In genomic region chr20:62832951-62833391, GRCh38 we compare ENCODE assay signal across 9 cellular contexts. TPM values are rescaled to one million over a fixed set of nuclear protein-coding genes. Genes with fewer than 3 reads are reported as not detected.
A peak's percentile ranks its signal among the peaks of the same experiment; 100 is the strongest.
DNase-seq lines count a peak whose midpoint lies in the region; ATAC-seq, FAIRE-seq and TF ChIP-seq lines count a peak whose summit lies in the region.
"Had no signal": no experiment of that assay in that cellular context is flagged by ENCODE, and none has a peak within 500 bp of the region (broad histone marks: within the 10 kb centered on the region; RNA-seq: fewer than 3 reads in every experiment).

No MANE protein-coding gene starts in this region.

- no peak for TF ChIP-seq POLR2A in HepG2 (IDR thresholded peaks at IDR 0.05; ENCODE audit: insufficient read depth in 1 of 2, low read depth in 2 of 2, low read length in 2 of 2)

- peak overlapping the region; percentile 35; the same call in 1 of the 2 replicates for H3K4me2 ChIP-seq in DND-41 (ENCODE audit: insufficient read depth, low read length)
- H3K4me2 ChIP-seq in PC-3 (ENCODE audit: low read length) = peak overlapping the region; percentile 72
- peak overlapping the region; percentile 33 for H3K4me2 ChIP-seq in HepG2 (ENCODE audit: low read depth, low read length)

- H3K27me3 ChIP-seq in DND-41 (ENCODE audit: insufficient read depth, low read length, poor library complexity) = no peaks in the 10 kb centered on the region
- H3K27me3 ChIP-seq in PC-3 (ENCODE audit: low read length) = no peaks in the 10 kb centered on the region
- H3K27me3 ChIP-seq in HepG2 (ENCODE audit: control insufficient read depth in 1 of 2, insufficient read depth in 2 of 2, low read length in 2 of 2) = no peaks in the 10 kb centered on the region

- CTCF ChIA-PET in PC-3 (lab: Charles Lee) (interaction anchor here (1.8 kb wide), 1 partner anchor 10 kb away, joined by 8 read pairs; no protein-coding TSS in a partner anchor), HepG2 (lab: Yijun Ruan, JAX; ENCODE audit: low intra/inter-chr PET ratio, low total read pairs) (no interaction called here)

- H3K4me1 ChIP-seq in DND-41 (ENCODE audit: insufficient read depth, low read length) = peaks cover 14% of the 10 kb centered on the region
- peaks cover 27% of the 10 kb centered on the region for H3K4me1 ChIP-seq in PC-3 (ENCODE audit: insufficient read depth, low read length)
- peaks cover 24% of the 10 kb centered on the region for H3K4me1 ChIP-seq in HepG2 (ENCODE audit: insufficient read depth, low read length)

- no TSS peak for BruUV-seq in PC-3 (replicated peaks; lab: Mats Ljungman, UMichigan)
- BruUV-seq in HepG2 (replicated peaks; lab: Mats Ljungman, UMichigan) = no TSS peak

- POLR2A ChIA-PET in PC-3 (lab: Charles Lee; ENCODE audit: unreplicated experiment) = no interaction called here
- POLR2A ChIA-PET in HepG2 (lab: Yijun Ruan, JAX) = interaction anchor here (1.0 to 3.2 kb wide), 4 partner anchors 8 to 23 kb away, joined by 4 to 22 read pairs (median 6); no protein-coding TSS in a partner anchor

- H4K20me1 ChIP-seq in DND-41 (ENCODE audit: insufficient read depth, low read length) (0 out of 2 replicates have a peak, but pooled peaks cover 3% of the 10 kb centered on the region), PC-3 (ENCODE audit: low read length) (no peaks in the 10 kb centered on the region), HepG2 (ENCODE audit: insufficient read depth, low read length) (no peaks in the 10 kb centered on the region)

- H3K9me3 ChIP-seq in DND-41 (ENCODE audit: insufficient read depth, low read length, severe bottlenecking) = no peaks in the 10 kb centered on the region
- H3K9me3 ChIP-seq in PC-3 (ENCODE audit: low read length) = no peaks in the 10 kb centered on the region
- H3K9me3 ChIP-seq in HepG2 (ENCODE audit: low read length) = no peaks in the 10 kb centered on the region
- H3K9me3 ChIP-seq: esophagus squamous epithelium had no signal

- no peaks in the 10 kb centered on the region for H3F3A ChIP-seq in PC-3 (ENCODE audit: low read length, unreplicated experiment)

- H3K4me3 ChIP-seq in DND-41 (ENCODE audit: low read depth in 1 of 2, low read length in 2 of 2) = no peak overlapping the region
- peak overlapping the region; percentile 36 for H3K4me3 ChIP-seq in PC-3 (ENCODE audit: low read length)
- H3K4me3 ChIP-seq in HepG2 (replicated peaks in 1 of 3; ENCODE audit: insufficient read depth in 1 of 3, low read depth in 2 of 3, low read length in 3 of 3) = peak overlapping the region in 1 of 3 experiments; percentile 8; a peak in 1 of 6 replicates

- in situ Hi-C loops in HepG2 (cut with HindIII; ENCODE audit: extremely low pct_ligation_motif_present, low pct_unique_long_range_greater_than_20kb) = no loop called here

- FAIRE-seq in HepG2 (lab: Jason Lieb, UNC) = no peak

- H3K36me3 ChIP-seq in DND-41 (ENCODE audit: insufficient read depth, low read length) = no peaks in the 10 kb centered on the region
- H3K36me3 ChIP-seq in PC-3 (ENCODE audit: low read depth, low read length) = no peaks in the 10 kb centered on the region
- H3K36me3 ChIP-seq in HepG2 (replicated peaks in 1 of 2; ENCODE audit: control insufficient read depth in 1 of 2, insufficient read depth in 2 of 2, low read length in 2 of 2) = peaks cover 14 to 21% of the 10 kb centered on the region in 2 experiments; a peak in 4 of 5 replicates
- H3K36me3 ChIP-seq: esophagus squamous epithelium had no signal

- ATAC-seq in DND-41 (ENCODE audit: insufficient read depth, low read depth) (no peak), GM21825 (IDR thresholded peaks at IDR 0.05; ENCODE audit: unreplicated experiment) (peak; percentile 15), PC-3 (peak; percentile 28), HepG2 (peak; percentile 30), GM21367 (IDR thresholded peaks at IDR 0.05; ENCODE audit: unreplicated experiment) (no peak)

- H3K79me2 ChIP-seq in DND-41 (ENCODE audit: insufficient read depth, low read length) = no peaks in the 10 kb centered on the region
- H3K79me2 ChIP-seq in PC-3 (ENCODE audit: low read length) = no peaks in the 10 kb centered on the region
- H3K79me2 ChIP-seq in HepG2 (ENCODE audit: insufficient read depth, low read length) = no peaks in the 10 kb centered on the region

- WGBS in HepG2 (ENCODE audit: low lambda C conversion rate) = 67% methylated on average over 14 of the region's 14 CpGs

- H3K27ac ChIP-seq in DND-41 (ENCODE audit: low read length) = no peak overlapping the region
- no peak overlapping the region for H3K27ac ChIP-seq in PC-3 (ENCODE audit: low read length)
- H3K27ac ChIP-seq in HepG2 (ENCODE audit: extremely low read length, insufficient read depth, low read length) = no peak overlapping the region

- H2AFZ ChIP-seq in DND-41 (ENCODE audit: low read depth, low read length) (no peak overlapping the region), PC-3 (ENCODE audit: low read length) (peak overlapping the region; percentile 65), HepG2 (ENCODE audit: low read length) (no peak overlapping the region)

- TF ChIP-seq EP300 in HepG2 (IDR thresholded peaks at IDR 0.05; ENCODE audit: low read depth in 2 of 2, low read length in 2 of 2) (no peak), HepG2 (CRISPR knock-in tag; IDR thresholded peaks at IDR 0.05; ENCODE audit: borderline replicate concordance) (no peak)

- H3K9ac ChIP-seq in DND-41 (ENCODE audit: low read depth, low read length) (no peak overlapping the region), PC-3 (ENCODE audit: low read length) (no peak overlapping the region), HepG2 (ENCODE audit: insufficient read depth, low read depth, low read length) (no peak overlapping the region)

- DNase-seq in DND-41 = no peak
- DNase-seq in PC-3 = no peak
- DNase-seq in HepG2 (ENCODE audit: low spot score) = no peak
- no peak for DNase-seq in NCI-H1694 (lab: John Stamatoyannopoulos, UW)
- no peak for DNase-seq in medulla oblongata (ENCODE audit: extremely low spot score)
- DNase-seq in activated T-cell treated with anti-CD3 and anti-CD28 coated beads, Interleukin-2, amount 50 U/mL, for 1 hour = no peak
- DNase-seq: esophagus squamous epithelium had no signal

- TF ChIP-seq RAD21 in HepG2 (CRISPR knock-in tag; IDR thresholded peaks at IDR 0.05) = no peak

- intact Hi-C loops in PC-3 (cut with micrococcal nuclease) (no loop called here), HepG2 (cut with micrococcal nuclease; ENCODE audit: unreplicated experiment) (no loop called here)

- no peaks in the 10 kb centered on the region for H3K9me2 ChIP-seq in PC-3 (replicated peaks; ENCODE audit: low read length)

- TF ChIP-seq CTCF in DND-41 (IDR thresholded peaks at IDR 0.05; ENCODE audit: borderline replicate concordance, extremely low read depth, low read length, poor library complexity, severe bottlenecking) = no peak
- no peak for TF ChIP-seq CTCF in PC-3 (conservative IDR thresholded peaks at IDR 0.05; ENCODE audit: low read depth, low read length)
- TF ChIP-seq CTCF in HepG2 (CRISPR knock-in tag; IDR thresholded peaks at IDR 0.05) = no peak

RNA-seq across cellular contexts. Expression of gene COL9A3, which starts 16.1 kb away (rescaled TPM):
- total RNA-seq in PC-3 (2014; rRNA removed) = 14.3 and 17.7 TPM in 2 replicates
- total RNA-seq in HepG2 (2016; rRNA removed; fragmentation: Illumina TruSeq; extraction: Trizol) = 53.3 and 204 TPM in 2 replicates
- 13.9 and 15.8 TPM in 2 replicates for total RNA-seq in HepG2 (2016; cell fraction: cytosol; rRNA removed; fragmentation: Illumina TruSeq; extraction: Trizol; ENCODE audit: low read depth)
- total RNA-seq in HepG2 (2016; cell fraction: insoluble cytoplasmic fraction; rRNA removed; fragmentation: Illumina TruSeq; extraction: Trizol) = 48.0 and 215 TPM in 2 replicates
- total RNA-seq in HepG2 (2016; cell fraction: membrane; rRNA removed; fragmentation: Illumina TruSeq; extraction: Trizol) = 19.3 and 20.8 TPM in 2 replicates
- 216 and 254 TPM in 2 replicates for total RNA-seq in HepG2 (2016; cell fraction: nucleus; rRNA removed; fragmentation: Illumina TruSeq; extraction: Trizol)
- 155 and 175 TPM in 2 replicates for polyA plus RNA-seq in HepG2 (2011; rRNA removed)
- polyA plus RNA-seq in HepG2 (2011; cell fraction: cytosol; rRNA removed) = 84.5 and 113 TPM in 2 replicates
- 1,291 and 1,782 TPM in 2 replicates for polyA plus RNA-seq in HepG2 (2011; cell fraction: nucleus; rRNA removed)
- polyA plus RNA-seq in HepG2 (2012) = 79.9 and 172 TPM in 2 replicates
- 9.2 and 9.5 TPM in 2 replicates for polyA plus RNA-seq in HepG2 (2016; cell fraction: cytosol; fragmentation: Illumina TruSeq; extraction: Trizol; ENCODE audit: low read depth)
- 55.1 and 66.2 TPM in 2 replicates for polyA plus RNA-seq in HepG2 (2016; cell fraction: insoluble cytoplasmic fraction; fragmentation: Illumina TruSeq; extraction: Trizol; ENCODE audit: low read depth)
- 17.0 and 20.1 TPM in 2 replicates for polyA plus RNA-seq in HepG2 (2016; cell fraction: membrane; fragmentation: Illumina TruSeq; extraction: Trizol; ENCODE audit: low read depth)
- polyA plus RNA-seq in HepG2 (2016; cell fraction: nucleus; fragmentation: Illumina TruSeq; extraction: Trizol; ENCODE audit: insufficient read depth, low read depth) = 637 and 662 TPM in 2 replicates
- 5.1 and 12.2 TPM in 2 replicates for polyA minus RNA-seq in HepG2 (2011; rRNA and poly(A)+ RNA removed; ENCODE audit: low replicate concordance)
- 23.0 and 25.3 TPM in 2 replicates for polyA minus RNA-seq in HepG2 (2011; cell fraction: cytosol; rRNA and poly(A)+ RNA removed)
- 56.8 and 67.0 TPM in 2 replicates for polyA minus RNA-seq in HepG2 (2011; cell fraction: nucleus; rRNA and poly(A)+ RNA removed)

RNA-seq across cellular contexts. Expression of gene OGFR, which starts 28.3 kb away (rescaled TPM):
- total RNA-seq in PC-3 (2014; rRNA removed) (78.9 and 112 TPM in 2 replicates), HepG2 (2016; rRNA removed; fragmentation: Illumina TruSeq; extraction: Trizol) (68.3 and 81.8 TPM in 2 replicates)
- total RNA-seq in HepG2 (2016; cell fraction: cytosol; rRNA removed; fragmentation: Illumina TruSeq; extraction: Trizol; ENCODE audit: low read depth) = 6.3 and 8.7 TPM in 2 replicates
- 58.8 and 84.2 TPM in 2 replicates for total RNA-seq in HepG2 (2016; cell fraction: insoluble cytoplasmic fraction; rRNA removed; fragmentation: Illumina TruSeq; extraction: Trizol)
- 20.8 and 24.4 TPM in 2 replicates for total RNA-seq in HepG2 (2016; cell fraction: membrane; rRNA removed; fragmentation: Illumina TruSeq; extraction: Trizol)
- 33.8 and 41.3 TPM in 2 replicates for total RNA-seq in HepG2 (2016; cell fraction: nucleus; rRNA removed; fragmentation: Illumina TruSeq; extraction: Trizol)
- polyA plus RNA-seq in HepG2 (2011; rRNA removed) = 47.7 and 62.2 TPM in 2 replicates
- polyA plus RNA-seq in HepG2 (2011; cell fraction: cytosol; rRNA removed) = 58.6 and 82.5 TPM in 2 replicates
- 105 and 121 TPM in 2 replicates for polyA plus RNA-seq in HepG2 (2011; cell fraction: nucleus; rRNA removed)
- polyA plus RNA-seq in HepG2 (2012) = 34.0 and 38.1 TPM in 2 replicates
- polyA plus RNA-seq in HepG2 (2016; cell fraction: cytosol; fragmentation: Illumina TruSeq; extraction: Trizol; ENCODE audit: low read depth) = 4.2 and 4.7 TPM in 2 replicates
- polyA plus RNA-seq in HepG2 (2016; cell fraction: insoluble cytoplasmic fraction; fragmentation: Illumina TruSeq; extraction: Trizol; ENCODE audit: low read depth) = 68.1 and 77.5 TPM in 2 replicates
- 11.5 and 14.2 TPM in 2 replicates for polyA plus RNA-seq in HepG2 (2016; cell fraction: membrane; fragmentation: Illumina TruSeq; extraction: Trizol; ENCODE audit: low read depth)
- polyA plus RNA-seq in HepG2 (2016; cell fraction: nucleus; fragmentation: Illumina TruSeq; extraction: Trizol; ENCODE audit: insufficient read depth, low read depth) = 103 and 104 TPM in 2 replicates
- 38.5 and 45.1 TPM in 2 replicates for polyA minus RNA-seq in HepG2 (2011; rRNA and poly(A)+ RNA removed; ENCODE audit: low replicate concordance)
- 39.4 and 42.5 TPM in 2 replicates for polyA minus RNA-seq in HepG2 (2011; cell fraction: cytosol; rRNA and poly(A)+ RNA removed)
- polyA minus RNA-seq in HepG2 (2011; cell fraction: nucleus; rRNA and poly(A)+ RNA removed) = 15.1 and 20.0 TPM in 2 replicates

RNA-seq across cellular contexts. Expression of gene TCFL5, which starts 28.7 kb away (rescaled TPM):
- 15.8 and 21.7 TPM in 2 replicates for total RNA-seq in PC-3 (2014; rRNA removed)
- 20.0 and 21.1 TPM in 2 replicates for total RNA-seq in HepG2 (2016; rRNA removed; fragmentation: Illumina TruSeq; extraction: Trizol)
- total RNA-seq in HepG2 (2016; cell fraction: cytosol; rRNA removed; fragmentation: Illumina TruSeq; extraction: Trizol; ENCODE audit: low read depth) = 13.3 and 17.7 TPM in 2 replicates
- total RNA-seq in HepG2 (2016; cell fraction: insoluble cytoplasmic fraction; rRNA removed; fragmentation: Illumina TruSeq; extraction: Trizol) = 20.4 and 21.0 TPM in 2 replicates
- 28.7 and 36.7 TPM in 2 replicates for total RNA-seq in HepG2 (2016; cell fraction: membrane; rRNA removed; fragmentation: Illumina TruSeq; extraction: Trizol)
- total RNA-seq in HepG2 (2016; cell fraction: nucleus; rRNA removed; fragmentation: Illumina TruSeq; extraction: Trizol) = 11.4 and 12.6 TPM in 2 replicates
- 14.2 and 14.8 TPM in 2 replicates for polyA plus RNA-seq in HepG2 (2011; rRNA removed)
- 9.0 and 11.8 TPM in 2 replicates for polyA plus RNA-seq in HepG2 (2011; cell fraction: cytosol; rRNA removed)
- 6.4 and 8.0 TPM in 2 replicates for polyA plus RNA-seq in HepG2 (2011; cell fraction: nucleus; rRNA removed)
- 12.4 and 13.3 TPM in 2 replicates for polyA plus RNA-seq in HepG2 (2012)
- polyA plus RNA-seq in HepG2 (2016; cell fraction: cytosol; fragmentation: Illumina TruSeq; extraction: Trizol; ENCODE audit: low read depth) = 13.1 and 14.7 TPM in 2 replicates
- polyA plus RNA-seq in HepG2 (2016; cell fraction: insoluble cytoplasmic fraction; fragmentation: Illumina TruSeq; extraction: Trizol; ENCODE audit: low read depth) = 19.5 and 20.9 TPM in 2 replicates
- polyA plus RNA-seq in HepG2 (2016; cell fraction: membrane; fragmentation: Illumina TruSeq; extraction: Trizol; ENCODE audit: low read depth) = 25.6 and 29.7 TPM in 2 replicates
- polyA plus RNA-seq in HepG2 (2016; cell fraction: nucleus; fragmentation: Illumina TruSeq; extraction: Trizol; ENCODE audit: insufficient read depth, low read depth) = 21.4 and 23.1 TPM in 2 replicates
- polyA minus RNA-seq in HepG2 (2011; rRNA and poly(A)+ RNA removed; ENCODE audit: low replicate concordance) = 4.7 and 6.4 TPM in 2 replicates
- polyA minus RNA-seq in HepG2 (2011; cell fraction: cytosol; rRNA and poly(A)+ RNA removed) = 9.9 and 10.2 TPM in 2 replicates
- 5.2 and 6.1 TPM in 2 replicates for polyA minus RNA-seq in HepG2 (2011; cell fraction: nucleus; rRNA and poly(A)+ RNA removed)

RNA-seq across cellular contexts. Expression of gene MRGBP, which starts 36.7 kb away (rescaled TPM):
- total RNA-seq in PC-3 (2014; rRNA removed) = 48.8 and 56.3 TPM in 2 replicates
- total RNA-seq in HepG2 (2016; rRNA removed; fragmentation: Illumina TruSeq; extraction: Trizol) = 34.8 and 35.9 TPM in 2 replicates
- total RNA-seq in HepG2 (2016; cell fraction: cytosol; rRNA removed; fragmentation: Illumina TruSeq; extraction: Trizol; ENCODE audit: low read depth) = 79.0 and 80.7 TPM in 2 replicates
- 31.8 and 38.7 TPM in 2 replicates for total RNA-seq in HepG2 (2016; cell fraction: insoluble cytoplasmic fraction; rRNA removed; fragmentation: Illumina TruSeq; extraction: Trizol)
- total RNA-seq in HepG2 (2016; cell fraction: membrane; rRNA removed; fragmentation: Illumina TruSeq; extraction: Trizol) = 96.7 and 98.0 TPM in 2 replicates
- total RNA-seq in HepG2 (2016; cell fraction: nucleus; rRNA removed; fragmentation: Illumina TruSeq; extraction: Trizol) = 17.0 and 18.5 TPM in 2 replicates
- polyA plus RNA-seq in HepG2 (2011; rRNA removed) = 31.6 and 34.2 TPM in 2 replicates
- 30.7 and 37.2 TPM in 2 replicates for polyA plus RNA-seq in HepG2 (2011; cell fraction: cytosol; rRNA removed)
- 29.7 and 36.4 TPM in 2 replicates for polyA plus RNA-seq in HepG2 (2011; cell fraction: nucleus; rRNA removed)
- polyA plus RNA-seq in HepG2 (2012) = 21.6 and 23.1 TPM in 2 replicates
- polyA plus RNA-seq in HepG2 (2016; cell fraction: cytosol; fragmentation: Illumina TruSeq; extraction: Trizol; ENCODE audit: low read depth) = 88.5 and 96.5 TPM in 2 replicates
- polyA plus RNA-seq in HepG2 (2016; cell fraction: insoluble cytoplasmic fraction; fragmentation: Illumina TruSeq; extraction: Trizol; ENCODE audit: low read depth) = 34.9 and 39.2 TPM in 2 replicates
- 88.7 and 90.6 TPM in 2 replicates for polyA plus RNA-seq in HepG2 (2016; cell fraction: membrane; fragmentation: Illumina TruSeq; extraction: Trizol; ENCODE audit: low read depth)
- 40.3 and 42.7 TPM in 2 replicates for polyA plus RNA-seq in HepG2 (2016; cell fraction: nucleus; fragmentation: Illumina TruSeq; extraction: Trizol; ENCODE audit: insufficient read depth, low read depth)
- 21.2 and 36.8 TPM in 2 replicates for polyA minus RNA-seq in HepG2 (2011; rRNA and poly(A)+ RNA removed; ENCODE audit: low replicate concordance)
- polyA minus RNA-seq in HepG2 (2011; cell fraction: cytosol; rRNA and poly(A)+ RNA removed) = 12.7 and 13.0 TPM in 2 replicates
- polyA minus RNA-seq in HepG2 (2011; cell fraction: nucleus; rRNA and poly(A)+ RNA removed) = 10.2 and 10.9 TPM in 2 replicates

Comparison
In these comparisons a context has a peak if more than half of its experiments do, and no peak if none do; other contexts are left out.
1. ATAC-seq: peak in GM21825 (single experiment), PC-3 (single experiment) and HepG2 (single experiment); none in DND-41 (single experiment) and GM21367 (single experiment).
2. Peak in every context shown above with its lines, with median percentiles within 50 percentile points of each other: H3K4me2 ChIP-seq.